Comparison of ENCODE assay signal across 8 cellular contexts in the genomic region with DNA sequence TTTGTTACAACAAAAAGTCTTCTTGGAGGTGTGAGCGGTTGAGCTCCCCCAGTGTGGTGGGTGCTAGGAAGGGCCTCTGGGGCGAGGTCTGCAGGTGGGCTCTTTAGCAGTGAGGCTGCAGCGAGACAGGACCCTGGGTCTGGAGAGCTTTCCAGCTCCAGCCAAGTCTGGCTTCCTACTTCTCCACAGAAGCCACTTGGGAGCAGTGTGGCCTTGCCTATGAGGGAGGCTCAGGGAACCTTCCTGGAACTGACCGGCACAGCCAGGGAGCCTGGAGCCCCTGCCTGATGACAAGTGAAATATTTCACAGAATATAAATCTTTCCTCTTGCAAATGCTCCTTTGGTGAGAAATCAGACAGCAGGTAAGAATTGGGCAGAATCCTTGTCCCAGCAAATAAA.
DNase-seq lines count a peak whose midpoint lies in the region; ATAC-seq, FAIRE-seq and TF ChIP-seq lines count a peak whose summit lies in the region.

No MANE protein-coding gene starts in this region.

- ATAC-seq in A549 (peak; percentile 67 to 75; a peak in 3 of 6 replicates), HG03571 (IDR thresholded peaks at IDR 0.05; ENCODE audit: unreplicated experiment) (no peak)

- dilution Hi-C loops in mammary epithelial cell (cut with HindIII; ENCODE audit: low sequenced_read_pairs): no loop called here

- DNase-seq in A549 (ENCODE audit: low read depth in 1 of 2, low spot score in 1 of 2) (peak in 1 of 2 experiments; percentile 21), HT1080 (ENCODE audit: low read depth) (peak; percentile 3), mammary epithelial cell (peak; percentile 9), superior temporal gyrus (ENCODE audit: extremely low spot score) (no peak), Peyer's patch (no peak)
- no peak for DNase-seq in activated naive CD4-positive, alpha-beta T cell treated with anti-CD3 and anti-CD28 coated beads, Interleukin-2, amount 50 U/mL, for 16 hours

- H3K4me1 ChIP-seq in A549: no peaks in the 10 kb centered on the region
- H3K4me1 ChIP-seq in mammary epithelial cell (ENCODE audit: insufficient read depth, low read length): no peaks in the 10 kb centered on the region
- H3K4me1 ChIP-seq in liver (ENCODE audit: control insufficient read depth in 4 of 4, insufficient read depth in 4 of 4, low read length in 3 of 4): no peaks in the 10 kb centered on the region
- no peaks in the 10 kb centered on the region for H3K4me1 ChIP-seq in Peyer's patch

- 11% methylated on average over 4 of the region's 4 CpGs for WGBS in A549 (ENCODE audit: missing lambda C conversion rate)
- WGBS in mammary epithelial cell (ENCODE audit: low coverage, missing lambda C conversion rate): 48% methylated on average over 4 of the region's 4 CpGs
- WGBS in liver: 57% methylated on average over 4 of the region's 4 CpGs

- H3K9me3 ChIP-seq in A549 (no peaks in the 10 kb centered on the region), mammary epithelial cell (replicated peaks; ENCODE audit: insufficient read depth, low read length) (no peaks in the 10 kb centered on the region), liver (ENCODE audit: control insufficient read depth in 4 of 4, low read length in 3 of 4) (peaks cover 0 to 2% (median 0%) of the 10 kb centered on the region in 4 donors), Peyer's patch (no peaks in the 10 kb centered on the region)

- no peak for FAIRE-seq in A549 (lab: Jason Lieb, UNC)

- no peak for TF ChIP-seq POLR2A in A549 (IDR thresholded peaks at IDR 0.05; ENCODE audit: low read length)
- TF ChIP-seq POLR2A in Peyer's patch (IDR thresholded peaks at IDR 0.05): no peak

- POLR2A ChIA-PET in A549 (lab: Yijun Ruan, JAX): no interaction called here

- intact Hi-C loops in mammary epithelial cell (cut with micrococcal nuclease): loop anchor here (1.0 to 10.0 kb wide), 9 partner anchors 79 to 1601 kb away; no protein-coding TSS in a partner anchor

- in situ Hi-C loops in mammary epithelial cell (cut with MboI; ENCODE audit: low sequenced_read_pairs in 2 of 2): no loop called here

- H3K36me3 ChIP-seq in mammary epithelial cell (ENCODE audit: insufficient read depth, low read length) (no peaks in the 10 kb centered on the region), liver (ENCODE audit: control insufficient read depth in 4 of 4, insufficient read depth in 3 of 4, low read depth in 1 of 4, low read length in 3 of 4) (no peaks in the 10 kb centered on the region), Peyer's patch (no peaks in the 10 kb centered on the region)

- H2AFZ ChIP-seq in mammary epithelial cell (ENCODE audit: low read depth, low read length): no peak overlapping the region

- no peak overlapping the region for H3K9ac ChIP-seq in mammary epithelial cell (ENCODE audit: insufficient read depth, low read length)
- H3K9ac ChIP-seq in liver (ENCODE audit: low read depth in 1 of 2, low read length in 2 of 2): no peak overlapping the region

- TF ChIP-seq CTCF in A549 (IDR thresholded peaks at IDR 0.05): no peak
- peak in 1 of 2 donors; percentile 62 for TF ChIP-seq CTCF in mammary epithelial cell (conservative IDR thresholded peaks at IDR 0.05 in 1 of 2, IDR thresholded peaks at IDR 0.05 in 1 of 2; ENCODE audit: extremely low read depth in 1 of 2, insufficient read depth in 1 of 2, low read depth in 1 of 2, low read length in 2 of 2)
- peak; percentile 31 for TF ChIP-seq CTCF in liver (IDR thresholded peaks at IDR 0.05; ENCODE audit: low read depth, low read length, missing input control)
- TF ChIP-seq CTCF in Peyer's patch (IDR thresholded peaks at IDR 0.05): no peak

- H3K4me3 ChIP-seq in A549 (no peak overlapping the region), mammary epithelial cell (replicated peaks in 1 of 3; ENCODE audit: insufficient read depth in 1 of 3, low read depth in 2 of 3, low read length in 3 of 3) (no peak overlapping the region), liver (ENCODE audit: low read depth in 1 of 3, low read length in 3 of 3) (no peak overlapping the region), Peyer's patch (no peak overlapping the region)

- BruUV-seq in mammary epithelial cell (replicated peaks; lab: Mats Ljungman, UMichigan): no TSS peak

- H3K27me3 ChIP-seq in mammary epithelial cell (ENCODE audit: insufficient read depth, low read length) (peaks cover 5% of the 10 kb centered on the region), liver (ENCODE audit: control insufficient read depth in 4 of 4, insufficient read depth in 4 of 4, low read length in 3 of 4) (no peaks in the 10 kb centered on the region), Peyer's patch (no peaks in the 10 kb centered on the region)

- CTCF ChIA-PET in A549 (lab: Yijun Ruan, JAX): interaction anchor here (1.7 kb wide), 1 partner anchor 11 kb away, joined by 3 read pairs; no protein-coding TSS in a partner anchor
- CTCF ChIA-PET in mammary epithelial cell (lab: Charles Lee; ENCODE audit: low non-redundant PET): interaction anchor here (0.5 to 0.8 kb wide), 6 partner anchors 46 to 1549 kb away, joined by 3 to 5 read pairs (median 4); no protein-coding TSS in a partner anchor

- H3K27ac ChIP-seq in A549: no peak overlapping the region
- H3K27ac ChIP-seq in mammary epithelial cell (ENCODE audit: insufficient read depth, low read depth, low read length): no peak overlapping the region
- H3K27ac ChIP-seq in liver (ENCODE audit: low read depth in 1 of 2, low read length in 2 of 2): no peak overlapping the region
- H3K27ac ChIP-seq in Peyer's patch: no peak overlapping the region

- no peaks in the 10 kb centered on the region for H3K79me2 ChIP-seq in mammary epithelial cell (ENCODE audit: insufficient read depth, low read length)

- H4K20me1 ChIP-seq in mammary epithelial cell (ENCODE audit: insufficient read depth, low read length): no peaks in the 10 kb centered on the region

- no peak for TF ChIP-seq EP300 in A549 (IDR thresholded peaks at IDR 0.05)

- TF ChIP-seq RAD21 in A549 (conservative IDR thresholded peaks at IDR 0.05 in 1 of 2, IDR thresholded peaks at IDR 0.05 in 1 of 2): peak; percentile 27 to 47; a peak in 2 of 5 replicates
- peak; percentile 72 to 74 for TF ChIP-seq RAD21 in liver (IDR thresholded peaks at IDR 0.05)

- H3K4me2 ChIP-seq in A549 (no peak overlapping the region), mammary epithelial cell (ENCODE audit: insufficient read depth, low read depth, low read length) (no peak overlapping the region)

TF ChIP-seq in A549, 52 proteins besides CTCF, POLR2A, EP300 and RAD21 (continues in another document):
- TF ChIP-seq, protein P1, sequence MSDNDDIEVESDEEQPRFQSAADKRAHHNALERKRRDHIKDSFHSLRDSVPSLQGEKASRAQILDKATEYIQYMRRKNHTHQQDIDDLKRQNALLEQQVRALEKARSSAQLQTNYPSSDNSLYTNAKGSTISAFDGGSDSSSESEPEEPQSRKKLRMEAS (IDR thresholded peaks at IDR 0.05): no peak
- TF ChIP-seq TP53 (CRISPR knock-in tag; IDR thresholded peaks at IDR 0.05) (no peak), SMC3 (IDR thresholded peaks at IDR 0.05) (no peak), HOXA7 (CRISPR knock-in tag; IDR thresholded peaks at IDR 0.05) (no peak), CHD4 (IDR thresholded peaks at IDR 0.05; ENCODE audit: borderline replicate concordance) (no peak), MAZ (IDR thresholded peaks at IDR 0.05; ENCODE audit: borderline replicate concordance, low read depth, low read length) (no peak), HOXB5 (CRISPR knock-in tag; IDR thresholded peaks at IDR 0.05) (no peak), NFE2L2 (conservative IDR thresholded peaks at IDR 0.05; ENCODE audit: low read length) (no peak), BHLHE40 (IDR thresholded peaks at IDR 0.05; ENCODE audit: low read depth, low read length) (no peak)
- TF ChIP-seq, protein P2, sequence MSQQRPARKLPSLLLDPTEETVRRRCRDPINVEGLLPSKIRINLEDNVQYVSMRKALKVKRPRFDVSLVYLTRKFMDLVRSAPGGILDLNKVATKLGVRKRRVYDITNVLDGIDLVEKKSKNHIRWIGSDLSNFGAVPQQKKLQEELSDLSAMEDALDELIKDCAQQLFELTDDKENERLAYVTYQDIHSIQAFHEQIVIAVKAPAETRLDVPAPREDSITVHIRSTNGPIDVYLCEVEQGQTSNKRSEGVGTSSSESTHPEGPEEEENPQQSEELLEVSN (IDR thresholded peaks at IDR 0.05; ENCODE audit: borderline replicate concordance, low read depth): no peak

TF ChIP-seq in liver, 16 proteins besides CTCF, POLR2A, EP300 and RAD21 (continues in another document):
- TF ChIP-seq HNF4G (IDR thresholded peaks at IDR 0.05) (no peak), FOXA1 (IDR thresholded peaks at IDR 0.05) (no peak), EGR1 (IDR thresholded peaks at IDR 0.05; ENCODE audit: low read depth in 2 of 2) (no peak), HNF4A (conservative IDR thresholded peaks at IDR 0.05) (no peak), FOXA2 (IDR thresholded peaks at IDR 0.05) (no peak), GABPA (IDR thresholded peaks at IDR 0.05 in 1 of 2, conservative IDR thresholded peaks at IDR 0.05 in 1 of 2) (no peak), SP1 (IDR thresholded peaks at IDR 0.05) (no peak), TAF1 (conservative IDR thresholded peaks at IDR 0.05) (no peak), YY1 (IDR thresholded peaks at IDR 0.05) (no peak)
- TF ChIP-seq, protein P3, sequence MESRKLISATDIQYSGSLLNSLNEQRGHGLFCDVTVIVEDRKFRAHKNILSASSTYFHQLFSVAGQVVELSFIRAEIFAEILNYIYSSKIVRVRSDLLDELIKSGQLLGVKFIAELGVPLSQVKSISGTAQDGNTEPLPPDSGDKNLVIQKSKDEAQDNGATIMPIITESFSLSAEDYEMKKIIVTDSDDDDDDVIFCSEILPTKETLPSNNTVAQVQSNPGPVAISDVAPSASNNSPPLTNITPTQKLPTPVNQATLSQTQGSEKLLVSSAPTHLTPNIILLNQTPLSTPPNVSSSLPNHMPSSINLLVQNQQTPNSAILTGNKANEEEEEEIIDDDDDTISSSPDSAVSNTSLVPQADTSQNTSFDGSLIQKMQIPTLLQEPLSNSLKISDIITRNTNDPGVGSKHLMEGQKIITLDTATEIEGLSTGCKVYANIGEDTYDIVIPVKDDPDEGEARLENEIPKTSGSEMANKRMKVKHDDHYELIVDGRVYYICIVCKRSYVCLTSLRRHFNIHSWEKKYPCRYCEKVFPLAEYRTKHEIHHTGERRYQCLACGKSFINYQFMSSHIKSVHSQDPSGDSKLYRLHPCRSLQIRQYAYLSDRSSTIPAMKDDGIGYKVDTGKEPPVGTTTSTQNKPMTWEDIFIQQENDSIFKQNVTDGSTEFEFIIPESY (IDR thresholded peaks at IDR 0.05): no peak
- TF ChIP-seq, protein P4, sequence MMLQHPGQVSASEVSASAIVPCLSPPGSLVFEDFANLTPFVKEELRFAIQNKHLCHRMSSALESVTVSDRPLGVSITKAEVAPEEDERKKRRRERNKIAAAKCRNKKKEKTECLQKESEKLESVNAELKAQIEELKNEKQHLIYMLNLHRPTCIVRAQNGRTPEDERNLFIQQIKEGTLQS (IDR thresholded peaks at IDR 0.05): no peak
- TF ChIP-seq, protein P1 (IDR thresholded peaks at IDR 0.05): no peak

Comparison
In these comparisons a context has a peak if more than half of its experiments do, and no peak if none do; other contexts are left out.
1. DNase-seq: peak in HT1080 (single experiment) and mammary epithelial cell (single experiment); none in superior temporal gyrus (single experiment), Peyer's patch (0 of 3) and activated naive CD4-positive, alpha-beta T cell treated with anti-CD3 and anti-CD28 coated beads, Interleukin-2, amount 50 U/mL, for 16 hours (single experiment).